In the genomic region with DNA sequence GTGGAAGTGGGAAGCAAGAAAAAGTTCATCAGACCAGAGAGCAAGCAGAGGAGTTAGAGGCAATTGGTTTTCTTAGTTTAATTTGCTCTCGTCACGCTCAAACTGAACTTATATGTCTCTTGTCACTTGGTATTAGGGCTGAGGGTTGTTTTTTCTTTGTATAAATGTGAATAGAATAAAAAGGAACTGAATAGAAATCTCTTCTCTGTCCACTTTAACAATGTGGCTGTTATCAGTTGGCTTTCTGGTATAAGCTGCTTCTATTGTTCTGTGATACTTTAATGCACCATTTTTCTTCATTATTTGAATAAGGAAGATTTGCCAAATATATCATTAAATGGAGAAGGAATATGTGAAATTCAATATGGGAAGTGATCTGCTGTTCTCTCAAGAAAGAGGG, we compare ENCODE assay signal across 31 cellular contexts.
"Had no signal": no experiment of that assay in that cellular context is flagged by ENCODE, and none has a peak within 500 bp of the region (broad histone marks: within the 10 kb centered on the region; RNA-seq: fewer than 3 reads in every experiment).

No MANE protein-coding gene starts in this region.

- H3K4me3 Mint-ChIP-seq: dendritic cell treated with granulocyte-macrophage colony-stimulating factor and Interleukin-4, amounts not matched to agents 40 ng/mL and 50 ng/mL, for 4 days; mesothelial cell of epicardium; natural killer cell treated with Interleukin-12 subunit alpha and Interleukin-12 subunit beta and Interleukin-15 and Interleukin-18, amount 100 ng/mL, for 72 hours; neural crest cell; stimulated activated effector memory CD8-positive, alpha-beta T cell treated with anti-CD3 and anti-CD28 coated beads, Interleukin-12 subunit alpha, Interleukin-12 subunit beta, amount 100 ng/mL, for 72 hours had no signal

- H3K27me3 ChIP-seq: esophagus muscularis mucosa, foreskin keratinocyte, gastroesophageal sphincter, heart right ventricle, neutrophil, pancreas, right lobe of liver, thyroid gland, vagina had no signal

- H3K9me3 ChIP-seq: esophagus muscularis mucosa, gastroesophageal sphincter, heart right ventricle, left ventricle myocardium inferior, lower lobe of right lung, mucosa of descending colon, neutrophil, pancreas, right lobe of liver, thyroid gland, vagina had no signal

- ATAC-seq: foreskin keratinocyte; gastroesophageal sphincter; heart right ventricle; left colon; lower lobe of right lung; mucosa of descending colon; natural killer cell treated with Interleukin-12 subunit alpha and Interleukin-12 subunit beta and Interleukin-15 and Interleukin-18, amount 100 ng/mL, for 72 hours; pancreas; right lobe of liver; stimulated activated effector memory CD8-positive, alpha-beta T cell treated with anti-CD3 and anti-CD28 coated beads, Interleukin-12 subunit alpha, Interleukin-12 subunit beta, amount 100 ng/mL, for 72 hours had no signal

- H3K4me1 ChIP-seq: foreskin keratinocyte, lower lobe of right lung, pancreas, right lobe of liver, thyroid gland, vagina had no signal

- H3K4me3 ChIP-seq: esophagus muscularis mucosa, gastroesophageal sphincter, heart right ventricle, left ventricle myocardium inferior, lower lobe of right lung, mucosa of descending colon, pancreas, right lobe of liver, thyroid gland, vagina had no signal

- H3K9me3 Mint-ChIP-seq: dendritic cell treated with granulocyte-macrophage colony-stimulating factor and Interleukin-4, amounts not matched to agents 40 ng/mL and 50 ng/mL, for 4 days; mesothelial cell of epicardium had no signal

- H3K36me3 ChIP-seq: esophagus muscularis mucosa, gastroesophageal sphincter, heart right ventricle, left ventricle myocardium inferior, lower lobe of right lung, neutrophil, pancreas, right lobe of liver, thyroid gland, vagina had no signal

- H3K36me3 Mint-ChIP-seq: mesothelial cell of epicardium; naive B cell; natural killer cell treated with Interleukin-12 subunit alpha and Interleukin-12 subunit beta and Interleukin-15 and Interleukin-18, amount 100 ng/mL, for 72 hours; stimulated activated effector memory CD8-positive, alpha-beta T cell treated with anti-CD3 and anti-CD28 coated beads, Interleukin-12 subunit alpha, Interleukin-12 subunit beta, amount 100 ng/mL, for 72 hours had no signal

- H3K27ac Mint-ChIP-seq: dendritic cell treated with granulocyte-macrophage colony-stimulating factor and Interleukin-4, amounts not matched to agents 40 ng/mL and 50 ng/mL, for 4 days; mesothelial cell of epicardium; natural killer cell treated with Interleukin-12 subunit alpha and Interleukin-12 subunit beta and Interleukin-15 and Interleukin-18, amount 100 ng/mL, for 72 hours; progenitor cell of endocrine pancreas; stimulated activated effector memory CD8-positive, alpha-beta T cell treated with anti-CD3 and anti-CD28 coated beads, Interleukin-12 subunit alpha, Interleukin-12 subunit beta, amount 100 ng/mL, for 72 hours had no signal

- H3K4me1 Mint-ChIP-seq: mesothelial cell of epicardium; stimulated activated effector memory CD8-positive, alpha-beta T cell treated with anti-CD3 and anti-CD28 coated beads, Interleukin-12 subunit alpha, Interleukin-12 subunit beta, amount 100 ng/mL, for 72 hours had no signal

- H3K27me3 Mint-ChIP-seq: dendritic cell treated with granulocyte-macrophage colony-stimulating factor and Interleukin-4, amounts not matched to agents 40 ng/mL and 50 ng/mL, for 4 days; naive B cell; natural killer cell treated with Interleukin-12 subunit alpha and Interleukin-12 subunit beta and Interleukin-15 and Interleukin-18, amount 100 ng/mL, for 72 hours had no signal

- H3K27ac ChIP-seq: esophagus muscularis mucosa, foreskin keratinocyte, gastroesophageal sphincter, left ventricle myocardium inferior, lower lobe of right lung, neutrophil, pancreas, right lobe of liver, thyroid gland, vagina had no signal

- DNase-seq: cerebellar nuclear complex; effector memory CD4-positive, alpha-beta T cell; foreskin keratinocyte; heart right ventricle; hippocampal formation; left colon; left ventricle myocardium inferior; lower lobe of right lung; mesenchymal stem cell; mucosa of descending colon; naive B cell; pancreas; right lobe of liver; stimulated activated CD4-positive, alpha-beta T cell treated with anti-CD3 and anti-CD28 coated beads, Interleukin-2, amount 100 ng/mL, for 24 hours; stimulated activated CD4-positive, alpha-beta T cell treated with anti-CD3 and anti-CD28 coated beads, Interleukin-4, amount 100 ng/mL, for 24 hours; stimulated activated naive CD4-positive, alpha-beta T cell treated with Interleukin-2 at 50 U/mL for 16 hours; thyroid gland; trophoblast cell had no signal

- FAIRE-seq: colon, endothelial cell of umbilical vein, islet of Langerhans, pancreas had no signal
